ENCODE assay signal across 23 cellular contexts in the genomic region with DNA sequence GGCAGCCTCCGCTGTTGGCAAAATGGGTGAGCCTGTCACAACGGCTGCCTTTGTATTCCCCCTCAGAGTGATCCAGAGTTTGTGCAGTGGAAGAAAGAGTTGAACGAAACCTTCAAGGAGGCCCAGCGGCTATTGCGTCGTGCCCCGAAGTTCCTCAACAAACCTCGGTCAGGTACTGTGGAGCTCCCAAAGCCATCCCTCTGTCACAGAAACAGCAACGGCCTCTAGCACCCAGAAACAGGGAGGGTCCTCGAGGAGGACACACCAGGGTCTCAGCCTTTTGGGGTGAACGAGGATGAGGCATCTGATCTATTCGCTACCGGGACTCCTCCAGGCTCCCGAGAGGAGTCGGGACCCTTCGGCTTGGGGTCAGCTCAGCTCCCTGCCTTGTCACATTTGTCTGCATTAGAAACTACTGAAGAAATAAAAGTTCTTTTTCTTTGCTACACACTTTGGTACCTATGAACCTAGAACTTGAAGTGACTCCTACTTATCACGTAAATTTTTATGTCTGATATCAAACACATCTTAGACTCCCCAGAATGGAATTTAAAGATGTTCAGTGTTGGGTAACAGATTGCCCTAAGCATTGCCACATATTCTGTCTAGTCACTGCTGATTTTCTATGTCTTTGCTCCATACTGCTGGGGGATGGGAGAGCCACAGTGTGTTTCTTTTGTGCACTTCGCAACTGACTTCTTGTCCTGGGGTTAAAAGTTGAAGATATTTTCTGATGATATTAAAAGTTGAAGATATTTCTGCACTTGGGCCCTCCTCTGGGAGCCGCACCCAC. TPM values are rescaled to one million over a fixed set of nuclear protein-coding genes. Genes with fewer than 3 reads are reported as not detected.
"Had no signal": no experiment of that assay in that cellular context is flagged by ENCODE, and none has a peak within 500 bp of the region (broad histone marks: within the 10 kb centered on the region; RNA-seq: fewer than 3 reads in every experiment).

No MANE protein-coding gene starts in this region.

- H3K9me3 Mint-ChIP-seq: activated T-cell treated with anti-CD3 and anti-CD28 coated beads, Interleukin-2, amount 50 U/mL, for 72 hours; central memory CD8-positive, alpha-beta T cell; natural killer cell treated with Interleukin-12 subunit alpha and Interleukin-12 subunit beta and Interleukin-15 and Interleukin-18, amount 100 ng/mL, for 72 hours; stimulated activated naive B cell treated with anti-CD40 and anti-IgM and Interleukin-4, amounts not matched to agents 10 μg/mL and 1 μg/mL and 100 μg/mL, for 72 hours had no signal

- H3K4me1 Mint-ChIP-seq: central memory CD8-positive, alpha-beta T cell; stimulated activated naive B cell treated with anti-CD40 and anti-IgM and Interleukin-4, amounts not matched to agents 10 μg/mL and 1 μg/mL and 100 μg/mL, for 72 hours; T-helper 17 cell had no signal

- H3K4me3 ChIP-seq: breast epithelium, gastroesophageal sphincter, heart left ventricle, right lobe of liver, transverse colon, vagina had no signal

- DNase-seq: activated CD4-positive, alpha-beta T cell treated with anti-CD3 and anti-CD28 coated beads for 4 hours; activated CD4-positive, alpha-beta T cell treated with anti-CD3 and anti-CD28 coated beads, Interleukin-2, amount 50 U/mL, for 48 hours; activated CD4-positive, CD25-positive, alpha-beta regulatory T cell; activated gamma-delta T cell; activated T-cell treated with anti-CD3 and anti-CD28 coated beads, Interleukin-2, amount 50 U/mL, for 72 hours; amniotic stem cell; effector memory CD4-positive, alpha-beta T cell; heart left ventricle; left cardiac atrium; nucleus accumbens; right lobe of liver; small intestine; stimulated activated CD4-positive, alpha-beta T cell treated with anti-CD3 and anti-CD28 coated beads, Interleukin-15, amount 100 ng/mL, for 24 hours; stimulated activated naive B cell treated with anti-CD40 and anti-IgM and Interleukin-4, amounts not matched to agents 10 μg/mL and 1 μg/mL and 100 μg/mL, for 72 hours; T-helper 17 cell; transverse colon had no signal

- H3K36me3 Mint-ChIP-seq: activated naive CD8-positive, alpha-beta T cell; natural killer cell treated with Interleukin-12 subunit alpha and Interleukin-12 subunit beta and Interleukin-15 and Interleukin-18, amount 100 ng/mL, for 72 hours had no signal

- ATAC-seq: activated T-cell treated with anti-CD3 and anti-CD28 coated beads, Interleukin-2, amount 50 U/mL, for 72 hours; esophagus mucosa; gastroesophageal sphincter; heart left ventricle; left cardiac atrium; natural killer cell treated with Interleukin-12 subunit alpha and Interleukin-12 subunit beta and Interleukin-15 and Interleukin-18, amount 100 ng/mL, for 72 hours; right lobe of liver; stimulated activated naive B cell treated with anti-CD40 and anti-IgM and Interleukin-4, amounts not matched to agents 10 μg/mL and 1 μg/mL and 100 μg/mL, for 72 hours; T-helper 17 cell had no signal

- H3K4me3 Mint-ChIP-seq: activated naive CD8-positive, alpha-beta T cell; activated T-cell treated with anti-CD3 and anti-CD28 coated beads, Interleukin-2, amount 50 U/mL, for 72 hours; central memory CD8-positive, alpha-beta T cell; natural killer cell treated with Interleukin-12 subunit alpha and Interleukin-12 subunit beta and Interleukin-15 and Interleukin-18, amount 100 ng/mL, for 72 hours; stimulated activated naive B cell treated with anti-CD40 and anti-IgM and Interleukin-4, amounts not matched to agents 10 μg/mL and 1 μg/mL and 100 μg/mL, for 72 hours; T-helper 17 cell had no signal

- H3K27me3 Mint-ChIP-seq: activated naive CD8-positive, alpha-beta T cell; central memory CD8-positive, alpha-beta T cell; stimulated activated naive B cell treated with anti-CD40 and anti-IgM and Interleukin-4, amounts not matched to agents 10 μg/mL and 1 μg/mL and 100 μg/mL, for 72 hours; T-helper 17 cell had no signal

- H3K27ac Mint-ChIP-seq: activated naive CD8-positive, alpha-beta T cell; activated T-cell treated with anti-CD3 and anti-CD28 coated beads, Interleukin-2, amount 50 U/mL, for 72 hours; natural killer cell treated with Interleukin-12 subunit alpha and Interleukin-12 subunit beta and Interleukin-15 and Interleukin-18, amount 100 ng/mL, for 72 hours; stimulated activated naive B cell treated with anti-CD40 and anti-IgM and Interleukin-4, amounts not matched to agents 10 μg/mL and 1 μg/mL and 100 μg/mL, for 72 hours; T-helper 17 cell had no signal

RNA-seq across cellular contexts. Expression of a gene that starts 19.6 kb away (rescaled TPM):
- total RNA-seq: vagina had no signal
